In genomic region chr3:40308725-40309438, GRCh38 we compare ENCODE assay signal across 8 cellular contexts. TPM values are rescaled to one million over a fixed set of nuclear protein-coding genes. Genes with fewer than 3 reads are reported as not detected.
DNase-seq lines count a peak whose midpoint lies in the region; ATAC-seq and TF ChIP-seq lines count a peak whose summit lies in the region.

No MANE protein-coding gene starts in this region.

- in situ Hi-C loops in IMR-90 (cut with MboI; ENCODE audit: low sequenced_read_pairs): no loop called here

- peak overlapping the region; percentile 1 for H2AK9ac ChIP-seq in IMR-90 (replicated peaks; ENCODE audit: low read depth, low read length, poor library complexity)

- H3K9me1 ChIP-seq in IMR-90 (ENCODE audit: insufficient read depth, low read length): peaks cover 5% of the 10 kb centered on the region; the same call in 1 of the 2 replicates

- peak overlapping the region; percentile 85 to 96 for H4K8ac ChIP-seq in IMR-90 (ENCODE audit: low read depth in 2 of 2, low read length in 2 of 2)

- no TSS peak for BruUV-seq in IMR-90 (replicated peaks; lab: Mats Ljungman, UMichigan)

- H3K79me1 ChIP-seq in IMR-90 (ENCODE audit: low read depth in 1 of 2, low read length in 2 of 2): peaks cover 4 to 11% of the 10 kb centered on the region in 2 experiments; a peak in 3 of 4 replicates

- H4K20me1 ChIP-seq in IMR-90 (ENCODE audit: insufficient read depth, low read length): no peaks in the 10 kb centered on the region

- no peaks in the 10 kb centered on the region for H3K27me3 ChIP-seq in IMR-90 (ENCODE audit: control insufficient read depth, insufficient read depth, low read length)
- H3K27me3 ChIP-seq in colonic mucosa: no peaks in the 10 kb centered on the region
- H3K27me3 ChIP-seq in muscle layer of colon (ENCODE audit: control insufficient read depth in 1 of 2, insufficient read depth in 2 of 2, low read length in 2 of 2): no peaks in the 10 kb centered on the region

- DNase-seq in IMR-90 (no peak), colonic mucosa (no peak), T1000 (lab: John Stamatoyannopoulos, UW) (no peak)

- H3K18ac ChIP-seq in IMR-90 (ENCODE audit: low read depth, low read length): peak overlapping the region; percentile 29; the same call in 1 of the 2 replicates

- intact Hi-C loops in IMR-90 (cut with micrococcal nuclease): no loop called here
- intact Hi-C loops in colonic mucosa (cut with DNase I): no loop called here

- no peak for TF ChIP-seq CTCF in IMR-90 (conservative IDR thresholded peaks at IDR 0.05; ENCODE audit: low read depth, low read length)
- TF ChIP-seq CTCF in colonic mucosa (IDR thresholded peaks at IDR 0.05): no peak

- peak; percentile 3 for ATAC-seq in GM18868 (IDR thresholded peaks at IDR 0.05; ENCODE audit: unreplicated experiment)
- ATAC-seq in IMR-90 (ENCODE audit: low read depth): no peak; the same call in 1 of the 2 replicates
- no peak for ATAC-seq in HG02840 (IDR thresholded peaks at IDR 0.05; ENCODE audit: low FRiP score, unreplicated experiment)
- ATAC-seq in HG03457 (IDR thresholded peaks at IDR 0.05; ENCODE audit: unreplicated experiment): no peak
- no peak for ATAC-seq in HG03460 (IDR thresholded peaks at IDR 0.05; ENCODE audit: unreplicated experiment)

- peak overlapping the region; percentile 8 for H2BK5ac ChIP-seq in IMR-90 (ENCODE audit: low read depth, low read length, poor library complexity, severe bottlenecking)

- H3K4me3 ChIP-seq in IMR-90 (ENCODE audit: insufficient read depth, low read depth, low read length) (peak overlapping the region; percentile 44), colonic mucosa (peak overlapping the region; percentile 98), muscle layer of colon (ENCODE audit: low read depth in 1 of 2, low read length in 2 of 2) (peak overlapping the region; percentile 77 to 82)

- peak overlapping the region; percentile 67 for H4K5ac ChIP-seq in IMR-90 (ENCODE audit: low read depth, low read length)

- H3K27ac ChIP-seq in IMR-90 (ENCODE audit: insufficient read depth, low read length): peak overlapping the region; percentile 66
- peak overlapping the region; percentile 96 for H3K27ac ChIP-seq in colonic mucosa
- H3K27ac ChIP-seq in muscle layer of colon (ENCODE audit: low read depth, low read length): peak overlapping the region; percentile 79

- dilution Hi-C loops in IMR-90 (cut with HindIII; ENCODE audit: low sequenced_read_pairs, unreplicated experiment): no loop called here

- H3K36me3 ChIP-seq in IMR-90 (ENCODE audit: control insufficient read depth, insufficient read depth, low read length) (peaks cover 8% of the 10 kb centered on the region), colonic mucosa (no peaks in the 10 kb centered on the region), muscle layer of colon (ENCODE audit: insufficient read depth, low read length) (peaks cover 28% of the 10 kb centered on the region)

- no peak overlapping the region for H2AK5ac ChIP-seq in IMR-90 (ENCODE audit: low read depth, low read length)

- peak overlapping the region; percentile 80 for H3K9ac ChIP-seq in IMR-90 (ENCODE audit: low read depth, low read length)
- peak overlapping the region; percentile 48 to 66 for H3K9ac ChIP-seq in colonic mucosa (ENCODE audit: low read depth in 2 of 2, low read length in 2 of 2)
- peak overlapping the region; percentile 18 for H3K9ac ChIP-seq in muscle layer of colon (ENCODE audit: low read length)

- peak overlapping the region; percentile 72 for H3K4ac ChIP-seq in IMR-90 (ENCODE audit: low read depth, low read length)

- peak overlapping the region; percentile 49 for H3K23ac ChIP-seq in IMR-90 (ENCODE audit: low read depth, low read length)

- no peaks in the 10 kb centered on the region for H3K9me3 ChIP-seq in IMR-90 (ENCODE audit: control insufficient read depth, insufficient read depth, low read length)
- H3K9me3 ChIP-seq in colonic mucosa: no peaks in the 10 kb centered on the region
- H3K9me3 ChIP-seq in muscle layer of colon (ENCODE audit: low read length): no peaks in the 10 kb centered on the region

- H3K14ac ChIP-seq in IMR-90 (replicated peaks; ENCODE audit: low read depth, low read length): peak overlapping the region; percentile 65

- no peak for TF ChIP-seq POLR2A in IMR-90 (IDR thresholded peaks at IDR 0.05; ENCODE audit: low read depth, low read length)

- no peak overlapping the region for H2BK20ac ChIP-seq in IMR-90 (ENCODE audit: low read depth, low read length)

- no peak overlapping the region for H2BK15ac ChIP-seq in IMR-90 (ENCODE audit: low read depth, low read length)

- POLR2A ChIA-PET in IMR-90 (lab: Charles Lee; ENCODE audit: unreplicated experiment): interaction anchor here (0.5 kb wide), 1 partner anchor 155 kb away, joined by 4 read pairs; no protein-coding TSS in a partner anchor

- TF ChIP-seq RAD21 in IMR-90 (IDR thresholded peaks at IDR 0.05; ENCODE audit: low read length): no peak

- CTCF ChIA-PET in IMR-90 (lab: Yijun Ruan, JAX): interaction anchor here (0.5 to 2.0 kb wide), 4 partner anchors 9 to 949 kb away, joined by 3 to 7 read pairs (median 4); no protein-coding TSS in a partner anchor

- peak overlapping the region; percentile 89 for H2AFZ ChIP-seq in IMR-90 (replicated peaks; ENCODE audit: low read length, poor library complexity)

- 0 out of 2 replicates have a peak, but pooled peaks cover 2% of the 10 kb centered on the region for H3K4me1 ChIP-seq in IMR-90 (ENCODE audit: control insufficient read depth, insufficient read depth, low read length)
- peaks cover 5% of the 10 kb centered on the region for H3K4me1 ChIP-seq in colonic mucosa
- H3K4me1 ChIP-seq in muscle layer of colon (ENCODE audit: insufficient read depth, low read length): peaks cover 22% of the 10 kb centered on the region

- peak overlapping the region; percentile 26; the same call in 1 of the 2 replicates for H3K56ac ChIP-seq in IMR-90 (ENCODE audit: extremely low read depth, insufficient read depth, low read length)

- peak overlapping the region; percentile 6 for H2BK120ac ChIP-seq in IMR-90 (ENCODE audit: low read depth, low read length)

- WGBS in IMR-90 (ENCODE audit: extremely low coverage in 2 of 2, insufficient read length in 1 of 2), 2 experiments: 12% methylated on average over 10 of the region's 21 CpGs; no CpG with 5 or more reads in 1 of the 2 experiments

- peak overlapping the region; percentile 78 for H3K4me2 ChIP-seq in IMR-90 (ENCODE audit: low read depth, low read length)

- H4K91ac ChIP-seq in IMR-90 (ENCODE audit: insufficient read depth, low read depth, low read length): peak overlapping the region; percentile 64

TF ChIP-seq in IMR-90, 13 proteins besides CTCF, POLR2A, EP300 and RAD21:
- TF ChIP-seq FOS (IDR thresholded peaks at IDR 0.05; ENCODE audit: low read depth, low read length) (no peak), NFE2L2 (IDR thresholded peaks at IDR 0.05; ENCODE audit: low read depth, low read length) (no peak), USF2 (IDR thresholded peaks at IDR 0.05; ENCODE audit: low read depth, low read length) (no peak), CHD1 (IDR thresholded peaks at IDR 0.05; ENCODE audit: low read depth, low read length) (no peak), MXI1 (IDR thresholded peaks at IDR 0.05; ENCODE audit: borderline replicate concordance, low read depth, low read length) (no peak), BHLHE40 (IDR thresholded peaks at IDR 0.05; ENCODE audit: low read depth, low read length) (no peak), MAFK (IDR thresholded peaks at IDR 0.05; ENCODE audit: low read depth, low read length) (no peak), RCOR1 (IDR thresholded peaks at IDR 0.05; ENCODE audit: insufficient replicate concordance, low read length) (no peak), ELK1 (IDR thresholded peaks at IDR 0.05; ENCODE audit: borderline replicate concordance, low read depth, low read length) (no peak), RFX5 (IDR thresholded peaks at IDR 0.05; ENCODE audit: low read depth, low read length) (no peak)

RNA-seq across cellular contexts. Expression of gene EIF1B, which starts 0.6 kb away (rescaled TPM):
- total RNA-seq in IMR-90 (2012; rRNA removed) (11.3 and 14.2 TPM in 2 replicates), colonic mucosa (10 to 100 TPM; 32.0 to 52.4 TPM)
- 20.9 and 25.9 TPM in 2 replicates for polyA plus RNA-seq in IMR-90 (2012; rRNA removed)
- 3.0 and 8.3 TPM in 2 replicates for polyA plus RNA-seq in IMR-90 (2012; cell fraction: cytosol; rRNA removed)
- 6.3 and 22.6 TPM in 2 replicates for polyA plus RNA-seq in IMR-90 (2012; cell fraction: nucleus; rRNA removed; ENCODE audit: low replicate concordance)

Comparison
In these comparisons a context has a peak if more than half of its experiments do, and no peak if none do; other contexts are left out.
1. H3K4me3 ChIP-seq: peak in every context shown above with its lines; median percentile 98 in colonic mucosa; 80 in muscle layer of colon; 44 in IMR-90.
2. H3K9ac ChIP-seq: peak in every context shown above with its lines; median percentile 80 in IMR-90; 57 in colonic mucosa; 18 in muscle layer of colon.